In the genomic region with DNA sequence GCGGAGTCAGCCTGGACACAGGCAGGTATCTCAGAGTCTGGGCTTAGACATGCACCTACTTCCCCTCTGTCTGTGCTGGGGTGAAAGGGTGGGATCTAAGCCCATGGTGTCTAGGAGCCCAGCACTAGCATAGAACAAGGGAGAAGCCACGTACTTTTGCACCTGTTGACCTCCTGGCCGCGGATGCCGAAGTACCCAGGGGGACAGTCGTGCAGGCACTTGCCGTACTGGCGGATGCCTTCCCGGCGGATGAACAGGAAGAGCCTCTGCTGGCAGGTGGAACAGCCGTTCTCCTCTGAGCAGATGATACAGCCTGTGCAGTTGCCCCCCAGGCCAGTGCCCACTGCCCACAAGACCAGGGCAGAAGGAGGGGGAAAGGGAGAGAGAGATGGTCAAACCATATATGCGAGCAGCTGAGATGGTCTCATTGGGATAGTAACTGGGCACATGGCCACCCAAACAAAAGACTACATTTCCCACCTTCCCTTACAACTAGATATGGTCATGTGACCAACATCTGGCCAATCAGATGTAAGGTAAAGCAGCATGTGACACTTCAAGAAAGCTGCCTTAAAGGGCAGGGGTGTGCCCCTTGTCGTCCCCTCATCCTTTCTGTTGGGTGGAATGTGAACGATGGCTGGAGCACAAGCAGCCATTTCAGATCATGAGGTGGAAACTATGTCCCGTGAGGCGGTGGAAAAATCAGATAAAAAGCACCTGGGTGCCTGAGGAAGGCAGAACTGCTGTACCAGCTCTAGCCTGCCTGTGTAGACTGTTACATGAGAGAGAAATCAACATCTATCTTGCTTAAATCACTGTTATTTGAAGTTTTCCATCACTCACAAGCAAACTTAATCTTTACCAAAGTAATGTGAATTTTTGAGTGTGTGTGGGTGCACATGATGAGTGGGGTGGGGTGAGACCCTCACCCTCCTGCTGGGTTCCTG, we compare ENCODE assay signal across 1 cellular context.
TF ChIP-seq lines count a peak whose summit lies in the region.

No MANE protein-coding gene starts in this region.

TF ChIP-seq in K562, 482 proteins besides CTCF, POLR2A, EP300 and RAD21 (continued from another document and continues in another):
- TF ChIP-seq, protein P1, sequence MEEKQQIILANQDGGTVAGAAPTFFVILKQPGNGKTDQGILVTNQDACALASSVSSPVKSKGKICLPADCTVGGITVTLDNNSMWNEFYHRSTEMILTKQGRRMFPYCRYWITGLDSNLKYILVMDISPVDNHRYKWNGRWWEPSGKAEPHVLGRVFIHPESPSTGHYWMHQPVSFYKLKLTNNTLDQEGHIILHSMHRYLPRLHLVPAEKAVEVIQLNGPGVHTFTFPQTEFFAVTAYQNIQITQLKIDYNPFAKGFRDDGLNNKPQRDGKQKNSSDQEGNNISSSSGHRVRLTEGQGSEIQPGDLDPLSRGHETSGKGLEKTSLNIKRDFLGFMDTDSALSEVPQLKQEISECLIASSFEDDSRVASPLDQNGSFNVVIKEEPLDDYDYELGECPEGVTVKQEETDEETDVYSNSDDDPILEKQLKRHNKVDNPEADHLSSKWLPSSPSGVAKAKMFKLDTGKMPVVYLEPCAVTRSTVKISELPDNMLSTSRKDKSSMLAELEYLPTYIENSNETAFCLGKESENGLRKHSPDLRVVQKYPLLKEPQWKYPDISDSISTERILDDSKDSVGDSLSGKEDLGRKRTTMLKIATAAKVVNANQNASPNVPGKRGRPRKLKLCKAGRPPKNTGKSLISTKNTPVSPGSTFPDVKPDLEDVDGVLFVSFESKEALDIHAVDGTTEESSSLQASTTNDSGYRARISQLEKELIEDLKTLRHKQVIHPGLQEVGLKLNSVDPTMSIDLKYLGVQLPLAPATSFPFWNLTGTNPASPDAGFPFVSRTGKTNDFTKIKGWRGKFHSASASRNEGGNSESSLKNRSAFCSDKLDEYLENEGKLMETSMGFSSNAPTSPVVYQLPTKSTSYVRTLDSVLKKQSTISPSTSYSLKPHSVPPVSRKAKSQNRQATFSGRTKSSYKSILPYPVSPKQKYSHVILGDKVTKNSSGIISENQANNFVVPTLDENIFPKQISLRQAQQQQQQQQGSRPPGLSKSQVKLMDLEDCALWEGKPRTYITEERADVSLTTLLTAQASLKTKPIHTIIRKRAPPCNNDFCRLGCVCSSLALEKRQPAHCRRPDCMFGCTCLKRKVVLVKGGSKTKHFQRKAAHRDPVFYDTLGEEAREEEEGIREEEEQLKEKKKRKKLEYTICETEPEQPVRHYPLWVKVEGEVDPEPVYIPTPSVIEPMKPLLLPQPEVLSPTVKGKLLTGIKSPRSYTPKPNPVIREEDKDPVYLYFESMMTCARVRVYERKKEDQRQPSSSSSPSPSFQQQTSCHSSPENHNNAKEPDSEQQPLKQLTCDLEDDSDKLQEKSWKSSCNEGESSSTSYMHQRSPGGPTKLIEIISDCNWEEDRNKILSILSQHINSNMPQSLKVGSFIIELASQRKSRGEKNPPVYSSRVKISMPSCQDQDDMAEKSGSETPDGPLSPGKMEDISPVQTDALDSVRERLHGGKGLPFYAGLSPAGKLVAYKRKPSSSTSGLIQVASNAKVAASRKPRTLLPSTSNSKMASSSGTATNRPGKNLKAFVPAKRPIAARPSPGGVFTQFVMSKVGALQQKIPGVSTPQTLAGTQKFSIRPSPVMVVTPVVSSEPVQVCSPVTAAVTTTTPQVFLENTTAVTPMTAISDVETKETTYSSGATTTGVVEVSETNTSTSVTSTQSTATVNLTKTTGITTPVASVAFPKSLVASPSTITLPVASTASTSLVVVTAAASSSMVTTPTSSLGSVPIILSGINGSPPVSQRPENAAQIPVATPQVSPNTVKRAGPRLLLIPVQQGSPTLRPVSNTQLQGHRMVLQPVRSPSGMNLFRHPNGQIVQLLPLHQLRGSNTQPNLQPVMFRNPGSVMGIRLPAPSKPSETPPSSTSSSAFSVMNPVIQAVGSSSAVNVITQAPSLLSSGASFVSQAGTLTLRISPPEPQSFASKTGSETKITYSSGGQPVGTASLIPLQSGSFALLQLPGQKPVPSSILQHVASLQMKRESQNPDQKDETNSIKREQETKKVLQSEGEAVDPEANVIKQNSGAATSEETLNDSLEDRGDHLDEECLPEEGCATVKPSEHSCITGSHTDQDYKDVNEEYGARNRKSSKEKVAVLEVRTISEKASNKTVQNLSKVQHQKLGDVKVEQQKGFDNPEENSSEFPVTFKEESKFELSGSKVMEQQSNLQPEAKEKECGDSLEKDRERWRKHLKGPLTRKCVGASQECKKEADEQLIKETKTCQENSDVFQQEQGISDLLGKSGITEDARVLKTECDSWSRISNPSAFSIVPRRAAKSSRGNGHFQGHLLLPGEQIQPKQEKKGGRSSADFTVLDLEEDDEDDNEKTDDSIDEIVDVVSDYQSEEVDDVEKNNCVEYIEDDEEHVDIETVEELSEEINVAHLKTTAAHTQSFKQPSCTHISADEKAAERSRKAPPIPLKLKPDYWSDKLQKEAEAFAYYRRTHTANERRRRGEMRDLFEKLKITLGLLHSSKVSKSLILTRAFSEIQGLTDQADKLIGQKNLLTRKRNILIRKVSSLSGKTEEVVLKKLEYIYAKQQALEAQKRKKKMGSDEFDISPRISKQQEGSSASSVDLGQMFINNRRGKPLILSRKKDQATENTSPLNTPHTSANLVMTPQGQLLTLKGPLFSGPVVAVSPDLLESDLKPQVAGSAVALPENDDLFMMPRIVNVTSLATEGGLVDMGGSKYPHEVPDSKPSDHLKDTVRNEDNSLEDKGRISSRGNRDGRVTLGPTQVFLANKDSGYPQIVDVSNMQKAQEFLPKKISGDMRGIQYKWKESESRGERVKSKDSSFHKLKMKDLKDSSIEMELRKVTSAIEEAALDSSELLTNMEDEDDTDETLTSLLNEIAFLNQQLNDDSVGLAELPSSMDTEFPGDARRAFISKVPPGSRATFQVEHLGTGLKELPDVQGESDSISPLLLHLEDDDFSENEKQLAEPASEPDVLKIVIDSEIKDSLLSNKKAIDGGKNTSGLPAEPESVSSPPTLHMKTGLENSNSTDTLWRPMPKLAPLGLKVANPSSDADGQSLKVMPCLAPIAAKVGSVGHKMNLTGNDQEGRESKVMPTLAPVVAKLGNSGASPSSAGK (IDR thresholded peaks at IDR 0.05): peak; percentile 18; the same call in 1 of the 2 replicates
- no peak for TF ChIP-seq ATF1 (CRISPR knock-in tag; IDR thresholded peaks at IDR 0.05)
- TF ChIP-seq ATF1 (tag; IDR thresholded peaks at IDR 0.05): 0 out of 2 replicates have a peak, but pooled peaks have one; percentile 22
- no peak for TF ChIP-seq HMG20B (CRISPR knock-in tag; IDR thresholded peaks at IDR 0.05)
- TF ChIP-seq, protein P2, sequence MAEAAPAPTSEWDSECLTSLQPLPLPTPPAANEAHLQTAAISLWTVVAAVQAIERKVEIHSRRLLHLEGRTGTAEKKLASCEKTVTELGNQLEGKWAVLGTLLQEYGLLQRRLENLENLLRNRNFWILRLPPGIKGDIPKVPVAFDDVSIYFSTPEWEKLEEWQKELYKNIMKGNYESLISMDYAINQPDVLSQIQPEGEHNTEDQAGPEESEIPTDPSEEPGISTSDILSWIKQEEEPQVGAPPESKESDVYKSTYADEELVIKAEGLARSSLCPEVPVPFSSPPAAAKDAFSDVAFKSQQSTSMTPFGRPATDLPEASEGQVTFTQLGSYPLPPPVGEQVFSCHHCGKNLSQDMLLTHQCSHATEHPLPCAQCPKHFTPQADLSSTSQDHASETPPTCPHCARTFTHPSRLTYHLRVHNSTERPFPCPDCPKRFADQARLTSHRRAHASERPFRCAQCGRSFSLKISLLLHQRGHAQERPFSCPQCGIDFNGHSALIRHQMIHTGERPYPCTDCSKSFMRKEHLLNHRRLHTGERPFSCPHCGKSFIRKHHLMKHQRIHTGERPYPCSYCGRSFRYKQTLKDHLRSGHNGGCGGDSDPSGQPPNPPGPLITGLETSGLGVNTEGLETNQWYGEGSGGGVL (CRISPR knock-in tag; IDR thresholded peaks at IDR 0.05): no peak
- TF ChIP-seq, protein P3, sequence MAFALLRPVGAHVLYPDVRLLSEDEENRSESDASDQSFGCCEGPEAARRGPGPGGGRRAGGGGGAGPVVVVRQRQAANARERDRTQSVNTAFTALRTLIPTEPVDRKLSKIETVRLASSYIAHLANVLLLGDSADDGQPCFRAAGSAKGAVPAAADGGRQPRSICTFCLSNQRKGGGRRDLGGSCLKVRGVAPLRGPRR (CRISPR knock-in tag; IDR thresholded peaks at IDR 0.05): no peak
- TF ChIP-seq SRSF7 (optimal IDR thresholded peaks at IDR 0.05; ENCODE audit: low read depth, low read length): no peak
- peak; percentile 89 for TF ChIP-seq CBFA2T2 (conservative IDR thresholded peaks at IDR 0.05)
- TF ChIP-seq, protein P4, sequence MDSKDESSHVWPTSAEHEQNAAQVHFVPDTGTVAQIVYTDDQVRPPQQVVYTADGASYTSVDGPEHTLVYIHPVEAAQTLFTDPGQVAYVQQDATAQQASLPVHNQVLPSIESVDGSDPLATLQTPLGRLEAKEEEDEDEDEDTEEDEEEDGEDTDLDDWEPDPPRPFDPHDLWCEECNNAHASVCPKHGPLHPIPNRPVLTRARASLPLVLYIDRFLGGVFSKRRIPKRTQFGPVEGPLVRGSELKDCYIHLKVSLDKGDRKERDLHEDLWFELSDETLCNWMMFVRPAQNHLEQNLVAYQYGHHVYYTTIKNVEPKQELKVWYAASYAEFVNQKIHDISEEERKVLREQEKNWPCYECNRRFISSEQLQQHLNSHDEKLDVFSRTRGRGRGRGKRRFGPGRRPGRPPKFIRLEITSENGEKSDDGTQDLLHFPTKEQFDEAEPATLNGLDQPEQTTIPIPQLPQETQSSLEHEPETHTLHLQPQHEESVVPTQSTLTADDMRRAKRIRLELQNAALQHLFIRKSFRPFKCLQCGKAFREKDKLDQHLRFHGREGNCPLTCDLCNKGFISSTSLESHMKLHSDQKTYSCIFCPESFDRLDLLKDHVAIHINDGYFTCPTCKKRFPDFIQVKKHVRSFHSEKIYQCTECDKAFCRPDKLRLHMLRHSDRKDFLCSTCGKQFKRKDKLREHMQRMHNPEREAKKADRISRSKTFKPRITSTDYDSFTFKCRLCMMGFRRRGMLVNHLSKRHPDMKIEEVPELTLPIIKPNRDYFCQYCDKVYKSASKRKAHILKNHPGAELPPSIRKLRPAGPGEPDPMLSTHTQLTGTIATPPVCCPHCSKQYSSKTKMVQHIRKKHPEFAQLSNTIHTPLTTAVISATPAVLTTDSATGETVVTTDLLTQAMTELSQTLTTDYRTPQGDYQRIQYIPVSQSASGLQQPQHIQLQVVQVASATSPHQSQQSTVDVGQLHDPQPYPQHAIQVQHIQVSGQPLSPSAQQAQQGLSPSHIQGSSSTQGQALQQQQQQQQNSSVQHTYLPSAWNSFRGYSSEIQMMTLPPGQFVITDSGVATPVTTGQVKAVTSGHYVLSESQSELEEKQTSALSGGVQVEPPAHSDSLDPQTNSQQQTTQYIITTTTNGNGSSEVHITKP (IDR thresholded peaks at IDR 0.05; ENCODE audit: partially characterized antibody): no peak
- TF ChIP-seq, protein P5, sequence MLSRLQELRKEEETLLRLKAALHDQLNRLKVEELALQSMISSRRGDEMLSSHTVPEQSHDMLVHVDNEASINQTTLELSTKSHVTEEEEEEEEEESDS (CRISPR knock-in tag; IDR thresholded peaks at IDR 0.05): no peak
- TF ChIP-seq ZNF3 (CRISPR knock-in tag; IDR thresholded peaks at IDR 0.05): no peak
- TF ChIP-seq, protein P6, sequence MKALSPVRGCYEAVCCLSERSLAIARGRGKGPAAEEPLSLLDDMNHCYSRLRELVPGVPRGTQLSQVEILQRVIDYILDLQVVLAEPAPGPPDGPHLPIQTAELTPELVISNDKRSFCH (CRISPR knock-in tag; IDR thresholded peaks at IDR 0.05): no peak
- TF ChIP-seq, protein P6 (tag; IDR thresholded peaks at IDR 0.05): peak; percentile 76
- no peak for TF ChIP-seq DMBX1 (CRISPR knock-in tag; IDR thresholded peaks at IDR 0.05; ENCODE audit: borderline replicate concordance)
- no peak for TF ChIP-seq CHCHD3 (CRISPR knock-in tag; IDR thresholded peaks at IDR 0.05)
- TF ChIP-seq, protein P7, sequence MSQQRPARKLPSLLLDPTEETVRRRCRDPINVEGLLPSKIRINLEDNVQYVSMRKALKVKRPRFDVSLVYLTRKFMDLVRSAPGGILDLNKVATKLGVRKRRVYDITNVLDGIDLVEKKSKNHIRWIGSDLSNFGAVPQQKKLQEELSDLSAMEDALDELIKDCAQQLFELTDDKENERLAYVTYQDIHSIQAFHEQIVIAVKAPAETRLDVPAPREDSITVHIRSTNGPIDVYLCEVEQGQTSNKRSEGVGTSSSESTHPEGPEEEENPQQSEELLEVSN (IDR thresholded peaks at IDR 0.05; ENCODE audit: borderline replicate concordance in 1 of 2, extremely low read depth in 1 of 2, insufficient read depth in 1 of 2, insufficient read length in 1 of 2, low read depth in 1 of 2, low read length in 1 of 2, poor library complexity in 1 of 2, severe bottlenecking in 1 of 2): peak in 1 of 2 experiments; percentile 37
- TF ChIP-seq, protein P8, sequence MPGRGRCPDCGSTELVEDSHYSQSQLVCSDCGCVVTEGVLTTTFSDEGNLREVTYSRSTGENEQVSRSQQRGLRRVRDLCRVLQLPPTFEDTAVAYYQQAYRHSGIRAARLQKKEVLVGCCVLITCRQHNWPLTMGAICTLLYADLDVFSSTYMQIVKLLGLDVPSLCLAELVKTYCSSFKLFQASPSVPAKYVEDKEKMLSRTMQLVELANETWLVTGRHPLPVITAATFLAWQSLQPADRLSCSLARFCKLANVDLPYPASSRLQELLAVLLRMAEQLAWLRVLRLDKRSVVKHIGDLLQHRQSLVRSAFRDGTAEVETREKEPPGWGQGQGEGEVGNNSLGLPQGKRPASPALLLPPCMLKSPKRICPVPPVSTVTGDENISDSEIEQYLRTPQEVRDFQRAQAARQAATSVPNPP (IDR thresholded peaks at IDR 0.05; ENCODE audit: borderline replicate concordance, insufficient read depth, insufficient read length): no peak
- no peak for TF ChIP-seq RBFOX2 (IDR thresholded peaks at IDR 0.05; ENCODE audit: low read depth, low read length)
- no peak for TF ChIP-seq RHOXF2B (CRISPR knock-in tag; conservative IDR thresholded peaks at IDR 0.05)
- no peak for TF ChIP-seq PHF20 (IDR thresholded peaks at IDR 0.05; ENCODE audit: partially characterized antibody)
- peak; percentile 40; the same call in 1 of the 2 replicates for TF ChIP-seq NR2C1 (IDR thresholded peaks at IDR 0.05)
- TF ChIP-seq NR2C1 (tag; IDR thresholded peaks at IDR 0.05): no peak
- peak; percentile 82 for TF ChIP-seq FOS (IDR thresholded peaks at IDR 0.05; ENCODE audit: extremely low read depth, insufficient read length)
- TF ChIP-seq BCL6 (CRISPR knock-in tag; IDR thresholded peaks at IDR 0.05): no peak
- TF ChIP-seq ZNF589 (CRISPR knock-in tag; IDR thresholded peaks at IDR 0.05; ENCODE audit: low read depth): no peak
- TF ChIP-seq HMGN3 (IDR thresholded peaks at IDR 0.05; ENCODE audit: borderline replicate concordance, extremely low read depth, insufficient read length, low read depth, low read length): no peak
- TF ChIP-seq BRF1 (IDR thresholded peaks at IDR 0.05; ENCODE audit: borderline replicate concordance, extremely low read depth, insufficient read length): no peak
- TF ChIP-seq ZNF174 (CRISPR knock-in tag; IDR thresholded peaks at IDR 0.05): no peak
- TF ChIP-seq, protein P9, sequence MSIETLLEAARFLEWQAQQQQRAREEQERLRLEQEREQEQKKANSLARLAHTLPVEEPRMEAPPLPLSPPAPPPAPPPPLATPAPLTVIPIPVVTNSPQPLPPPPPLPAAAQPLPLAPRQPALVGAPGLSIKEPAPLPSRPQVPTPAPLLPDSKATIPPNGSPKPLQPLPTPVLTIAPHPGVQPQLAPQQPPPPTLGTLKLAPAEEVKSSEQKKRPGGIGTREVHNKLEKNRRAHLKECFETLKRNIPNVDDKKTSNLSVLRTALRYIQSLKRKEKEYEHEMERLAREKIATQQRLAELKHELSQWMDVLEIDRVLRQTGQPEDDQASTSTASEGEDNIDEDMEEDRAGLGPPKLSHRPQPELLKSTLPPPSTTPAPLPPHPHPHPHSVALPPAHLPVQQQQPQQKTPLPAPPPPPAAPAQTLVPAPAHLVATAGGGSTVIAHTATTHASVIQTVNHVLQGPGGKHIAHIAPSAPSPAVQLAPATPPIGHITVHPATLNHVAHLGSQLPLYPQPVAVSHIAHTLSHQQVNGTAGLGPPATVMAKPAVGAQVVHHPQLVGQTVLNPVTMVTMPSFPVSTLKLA (conservative IDR thresholded peaks at IDR 0.05): peak in 1 of 2 experiments; percentile 56; a peak in 2 of 4 replicates
- no peak for TF ChIP-seq ZNF140 (CRISPR knock-in tag; IDR thresholded peaks at IDR 0.05)
